1 cellular context compared by ENCODE assay signal in the genomic region with DNA sequence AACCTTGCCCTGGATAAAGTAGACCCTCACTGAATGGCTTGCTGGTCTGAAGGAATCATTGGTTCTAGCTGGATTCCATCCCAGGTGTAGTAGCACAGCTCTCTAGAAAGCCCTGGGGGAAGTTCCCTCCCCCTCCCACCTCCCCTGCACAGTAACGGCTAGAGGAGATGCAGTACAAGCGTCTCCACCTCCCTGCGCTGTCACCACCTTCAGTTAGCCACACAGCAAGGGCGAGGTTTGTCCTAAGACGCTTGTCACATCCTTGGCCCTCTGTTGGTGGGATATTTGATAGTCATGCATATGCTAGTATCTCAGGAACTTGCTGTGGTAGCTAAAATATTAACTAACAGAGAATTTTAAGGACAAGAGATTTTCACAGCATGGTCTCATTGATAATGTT.
TF ChIP-seq lines count a peak whose summit lies in the region.

No MANE protein-coding gene starts in this region.

TF ChIP-seq in K562, 482 proteins besides CTCF, POLR2A, EP300 and RAD21:
- TF ChIP-seq KDM1A (IDR thresholded peaks at IDR 0.05), result no peak
- TF ChIP-seq, protein P1, sequence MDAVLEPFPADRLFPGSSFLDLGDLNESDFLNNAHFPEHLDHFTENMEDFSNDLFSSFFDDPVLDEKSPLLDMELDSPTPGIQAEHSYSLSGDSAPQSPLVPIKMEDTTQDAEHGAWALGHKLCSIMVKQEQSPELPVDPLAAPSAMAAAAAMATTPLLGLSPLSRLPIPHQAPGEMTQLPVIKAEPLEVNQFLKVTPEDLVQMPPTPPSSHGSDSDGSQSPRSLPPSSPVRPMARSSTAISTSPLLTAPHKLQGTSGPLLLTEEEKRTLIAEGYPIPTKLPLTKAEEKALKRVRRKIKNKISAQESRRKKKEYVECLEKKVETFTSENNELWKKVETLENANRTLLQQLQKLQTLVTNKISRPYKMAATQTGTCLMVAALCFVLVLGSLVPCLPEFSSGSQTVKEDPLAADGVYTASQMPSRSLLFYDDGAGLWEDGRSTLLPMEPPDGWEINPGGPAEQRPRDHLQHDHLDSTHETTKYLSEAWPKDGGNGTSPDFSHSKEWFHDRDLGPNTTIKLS (IDR thresholded peaks at IDR 0.05; ENCODE audit: borderline replicate concordance, low read depth), result no peak
- TF ChIP-seq, protein P2, sequence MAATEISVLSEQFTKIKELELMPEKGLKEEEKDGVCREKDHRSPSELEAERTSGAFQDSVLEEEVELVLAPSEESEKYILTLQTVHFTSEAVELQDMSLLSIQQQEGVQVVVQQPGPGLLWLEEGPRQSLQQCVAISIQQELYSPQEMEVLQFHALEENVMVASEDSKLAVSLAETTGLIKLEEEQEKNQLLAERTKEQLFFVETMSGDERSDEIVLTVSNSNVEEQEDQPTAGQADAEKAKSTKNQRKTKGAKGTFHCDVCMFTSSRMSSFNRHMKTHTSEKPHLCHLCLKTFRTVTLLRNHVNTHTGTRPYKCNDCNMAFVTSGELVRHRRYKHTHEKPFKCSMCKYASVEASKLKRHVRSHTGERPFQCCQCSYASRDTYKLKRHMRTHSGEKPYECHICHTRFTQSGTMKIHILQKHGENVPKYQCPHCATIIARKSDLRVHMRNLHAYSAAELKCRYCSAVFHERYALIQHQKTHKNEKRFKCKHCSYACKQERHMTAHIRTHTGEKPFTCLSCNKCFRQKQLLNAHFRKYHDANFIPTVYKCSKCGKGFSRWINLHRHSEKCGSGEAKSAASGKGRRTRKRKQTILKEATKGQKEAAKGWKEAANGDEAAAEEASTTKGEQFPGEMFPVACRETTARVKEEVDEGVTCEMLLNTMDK (IDR thresholded peaks at IDR 0.05; ENCODE audit: borderline replicate concordance, insufficient read depth, low read depth, low read length, poor library complexity, severe bottlenecking), result no peak
- TF ChIP-seq, protein P3, sequence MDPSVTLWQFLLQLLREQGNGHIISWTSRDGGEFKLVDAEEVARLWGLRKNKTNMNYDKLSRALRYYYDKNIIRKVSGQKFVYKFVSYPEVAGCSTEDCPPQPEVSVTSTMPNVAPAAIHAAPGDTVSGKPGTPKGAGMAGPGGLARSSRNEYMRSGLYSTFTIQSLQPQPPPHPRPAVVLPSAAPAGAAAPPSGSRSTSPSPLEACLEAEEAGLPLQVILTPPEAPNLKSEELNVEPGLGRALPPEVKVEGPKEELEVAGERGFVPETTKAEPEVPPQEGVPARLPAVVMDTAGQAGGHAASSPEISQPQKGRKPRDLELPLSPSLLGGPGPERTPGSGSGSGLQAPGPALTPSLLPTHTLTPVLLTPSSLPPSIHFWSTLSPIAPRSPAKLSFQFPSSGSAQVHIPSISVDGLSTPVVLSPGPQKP (CRISPR knock-in tag; IDR thresholded peaks at IDR 0.05), result no peak
- TF ChIP-seq RBM25 (IDR thresholded peaks at IDR 0.05; ENCODE audit: low read depth, low read length, severe bottlenecking), result no peak
- TF ChIP-seq PKNOX1 (IDR thresholded peaks at IDR 0.05), result no peak
- TF ChIP-seq BRF1 (IDR thresholded peaks at IDR 0.05; ENCODE audit: borderline replicate concordance, extremely low read depth, insufficient read length), result no peak
- TF ChIP-seq SRF (CRISPR knock-in tag; IDR thresholded peaks at IDR 0.05), result no peak
